In genomic region chr5:132008163-132008473, GRCh38 we compare ENCODE assay signal across 11 cellular contexts. TPM values are rescaled to one million over a fixed set of nuclear protein-coding genes. Genes with fewer than 3 reads are reported as not detected.
DNase-seq lines count a peak whose midpoint lies in the region; ATAC-seq and TF ChIP-seq lines count a peak whose summit lies in the region.
"Had no signal": no experiment of that assay in that cellular context is flagged by ENCODE, and none has a peak within 500 bp of the region (broad histone marks: within the 10 kb centered on the region; RNA-seq: fewer than 3 reads in every experiment).

No MANE protein-coding gene starts in this region.

- POLR2A ChIA-PET in activated CD4-positive, alpha-beta T cell treated with anti-CD3 and anti-CD28 coated beads for 36 hours (lab: Charles Lee), result no interaction called here

- H3K4me1 Mint-ChIP-seq in activated CD4-positive, alpha-beta T cell treated with anti-CD3 and anti-CD28 coated beads for 36 hours, result peaks cover 18% of the 10 kb centered on the region
- peaks cover 20 to 37% of the 10 kb centered on the region in 2 donors for H3K4me1 Mint-ChIP-seq in natural killer cell
- H3K4me1 Mint-ChIP-seq in stimulated activated memory B cell treated with anti-CD40 and anti-IgM and Interleukin-4, amounts not matched to agents 10 μg/mL and 1 μg/mL and 100 μg/mL, for 72 hours, result peaks cover 36% of the 10 kb centered on the region

- no peaks in the 10 kb centered on the region for H3K9me3 Mint-ChIP-seq in activated CD4-positive, alpha-beta T cell treated with anti-CD3 and anti-CD28 coated beads for 36 hours (ENCODE audit: low read depth)
- H3K9me3 Mint-ChIP-seq in natural killer cell, result no peaks in the 10 kb centered on the region
- no peaks in the 10 kb centered on the region for H3K9me3 Mint-ChIP-seq in stimulated activated memory B cell treated with anti-CD40 and anti-IgM and Interleukin-4, amounts not matched to agents 10 μg/mL and 1 μg/mL and 100 μg/mL, for 72 hours

- CTCF ChIA-PET in activated CD4-positive, alpha-beta T cell treated with anti-CD3 and anti-CD28 coated beads for 36 hours (lab: Charles Lee), result interaction anchor here (0.6 to 6.9 kb wide), 34 partner anchors 9 to 585 kb away, joined by 3 to 109 read pairs (median 4); no protein-coding TSS in a partner anchor

- peak; percentile 24 for TF ChIP-seq CTCF in natural killer cell (IDR thresholded peaks at IDR 0.05)

- H3K27me3 Mint-ChIP-seq in activated CD4-positive, alpha-beta T cell treated with anti-CD3 and anti-CD28 coated beads for 36 hours, result peaks cover 29% of the 10 kb centered on the region
- H3K27me3 Mint-ChIP-seq in natural killer cell (ENCODE audit: low read depth in 2 of 2), result peaks cover 26 to 30% of the 10 kb centered on the region in 2 donors
- H3K27me3 Mint-ChIP-seq in stimulated activated memory B cell treated with anti-CD40 and anti-IgM and Interleukin-4, amounts not matched to agents 10 μg/mL and 1 μg/mL and 100 μg/mL, for 72 hours, result peaks cover 40% of the 10 kb centered on the region

- no peaks in the 10 kb centered on the region for H3K36me3 Mint-ChIP-seq in activated CD4-positive, alpha-beta T cell treated with anti-CD3 and anti-CD28 coated beads for 36 hours (ENCODE audit: low read depth)
- H3K36me3 Mint-ChIP-seq in natural killer cell, result no peaks in the 10 kb centered on the region
- H3K36me3 Mint-ChIP-seq in stimulated activated memory B cell treated with anti-CD40 and anti-IgM and Interleukin-4, amounts not matched to agents 10 μg/mL and 1 μg/mL and 100 μg/mL, for 72 hours, result no peaks in the 10 kb centered on the region

- DNase-seq in activated CD4-positive, alpha-beta T cell treated with anti-CD3 and anti-CD28 coated beads for 36 hours, result no peak
- DNase-seq in activated CD4-positive, alpha-beta T cell treated with anti-CD3 and anti-CD28 coated beads for 4 hours, result no peak
- DNase-seq in natural killer cell (no peak), NCI-H2029 (lab: John Stamatoyannopoulos, UW) (no peak), NCI-H82 treated with DMSO at 0.1 percent for 48 hours (lab: John Stamatoyannopoulos, UW; ENCODE audit: unreplicated experiment) (no peak)

- ATAC-seq in activated CD4-positive, alpha-beta T cell treated with anti-CD3 and anti-CD28 coated beads for 36 hours, result peak; percentile 14
- ATAC-seq in HG02623 (IDR thresholded peaks at IDR 0.05; ENCODE audit: unreplicated experiment) (peak; percentile 11), SK-N-SH treated with all-trans-retinoic acid at 6 μM for 48 hours (peak; percentile 4; the same call in 1 of the 3 replicates), natural killer cell (no peak)
- ATAC-seq in stimulated activated memory B cell treated with anti-CD40 and anti-IgM and Interleukin-4, amounts not matched to agents 10 μg/mL and 1 μg/mL and 100 μg/mL, for 72 hours, result no peak

- no peak overlapping the region for H3K4me3 Mint-ChIP-seq in activated CD4-positive, alpha-beta T cell treated with anti-CD3 and anti-CD28 coated beads for 36 hours
- no peak overlapping the region for H3K4me3 Mint-ChIP-seq in natural killer cell
- H3K4me3 Mint-ChIP-seq in stimulated activated memory B cell treated with anti-CD40 and anti-IgM and Interleukin-4, amounts not matched to agents 10 μg/mL and 1 μg/mL and 100 μg/mL, for 72 hours, result no peak overlapping the region

- no peak overlapping the region for H3K27ac Mint-ChIP-seq in activated CD4-positive, alpha-beta T cell treated with anti-CD3 and anti-CD28 coated beads for 36 hours
- H3K27ac Mint-ChIP-seq in natural killer cell, result no peak overlapping the region
- H3K27ac Mint-ChIP-seq in stimulated activated memory B cell treated with anti-CD40 and anti-IgM and Interleukin-4, amounts not matched to agents 10 μg/mL and 1 μg/mL and 100 μg/mL, for 72 hours, result no peak overlapping the region

- intact Hi-C loops in activated CD4-positive, alpha-beta T cell treated with anti-CD3 and anti-CD28 coated beads for 36 hours (cut with DNase I, micrococcal nuclease), result loop anchor here (1.0 to 10.0 kb wide), 6 partner anchors 55 to 586 kb away; partner anchors contain the start of gene FNIP1 (in 2 of the 2)
- intact Hi-C loops in natural killer cell (cut with micrococcal nuclease), result loop anchor here (1.0 to 5.0 kb wide), 2 partner anchors 419 to 586 kb away; no protein-coding TSS in a partner anchor

TF ChIP-seq in SK-N-SH treated with all-trans-retinoic acid at 6 μM for 48 hours, 23 proteins besides CTCF, POLR2A, EP300 and RAD21:
- TF ChIP-seq ZC3H10 (CRISPR knock-in tag; IDR thresholded peaks at IDR 0.05) (no peak), ZFP3 (CRISPR knock-in tag; IDR thresholded peaks at IDR 0.05) (no peak), TOX (CRISPR knock-in tag; IDR thresholded peaks at IDR 0.05; ENCODE audit: borderline replicate concordance) (no peak), TCF4 (CRISPR knock-in tag; IDR thresholded peaks at IDR 0.05; ENCODE audit: borderline replicate concordance) (no peak), ZNF565 (CRISPR knock-in tag; conservative IDR thresholded peaks at IDR 0.05; ENCODE audit: low read depth) (no peak), RARB (CRISPR knock-in tag; IDR thresholded peaks at IDR 0.05) (no peak)
- TF ChIP-seq, protein P1, sequence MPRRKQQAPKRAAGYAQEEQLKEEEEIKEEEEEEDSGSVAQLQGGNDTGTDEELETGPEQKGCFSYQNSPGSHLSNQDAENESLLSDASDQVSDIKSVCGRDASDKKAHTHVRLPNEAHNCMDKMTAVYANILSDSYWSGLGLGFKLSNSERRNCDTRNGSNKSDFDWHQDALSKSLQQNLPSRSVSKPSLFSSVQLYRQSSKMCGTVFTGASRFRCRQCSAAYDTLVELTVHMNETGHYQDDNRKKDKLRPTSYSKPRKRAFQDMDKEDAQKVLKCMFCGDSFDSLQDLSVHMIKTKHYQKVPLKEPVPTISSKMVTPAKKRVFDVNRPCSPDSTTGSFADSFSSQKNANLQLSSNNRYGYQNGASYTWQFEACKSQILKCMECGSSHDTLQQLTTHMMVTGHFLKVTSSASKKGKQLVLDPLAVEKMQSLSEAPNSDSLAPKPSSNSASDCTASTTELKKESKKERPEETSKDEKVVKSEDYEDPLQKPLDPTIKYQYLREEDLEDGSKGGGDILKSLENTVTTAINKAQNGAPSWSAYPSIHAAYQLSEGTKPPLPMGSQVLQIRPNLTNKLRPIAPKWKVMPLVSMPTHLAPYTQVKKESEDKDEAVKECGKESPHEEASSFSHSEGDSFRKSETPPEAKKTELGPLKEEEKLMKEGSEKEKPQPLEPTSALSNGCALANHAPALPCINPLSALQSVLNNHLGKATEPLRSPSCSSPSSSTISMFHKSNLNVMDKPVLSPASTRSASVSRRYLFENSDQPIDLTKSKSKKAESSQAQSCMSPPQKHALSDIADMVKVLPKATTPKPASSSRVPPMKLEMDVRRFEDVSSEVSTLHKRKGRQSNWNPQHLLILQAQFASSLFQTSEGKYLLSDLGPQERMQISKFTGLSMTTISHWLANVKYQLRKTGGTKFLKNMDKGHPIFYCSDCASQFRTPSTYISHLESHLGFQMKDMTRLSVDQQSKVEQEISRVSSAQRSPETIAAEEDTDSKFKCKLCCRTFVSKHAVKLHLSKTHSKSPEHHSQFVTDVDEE (CRISPR knock-in tag; IDR thresholded peaks at IDR 0.05), result no peak

RNA-seq across cellular contexts. Expression of gene ACSL6, which starts 3.3 kb away (rescaled TPM):
- 1 to 10 TPM; 3.1 to 3.3 TPM for total RNA-seq in activated CD4-positive, alpha-beta T cell treated with anti-CD3 and anti-CD28 coated beads for 36 hours
- 1 to 10 TPM; 2.1 to 2.2 (median 2.2) TPM for total RNA-seq in natural killer cell

RNA-seq across cellular contexts. Expression of gene IL3, which starts 52.3 kb away (rescaled TPM):
- total RNA-seq in activated CD4-positive, alpha-beta T cell treated with anti-CD3 and anti-CD28 coated beads for 36 hours, result 10 to 100 TPM; 10.8 to 11.6 TPM
- total RNA-seq in natural killer cell, result not detected
- total RNA-seq: cerebellum, Right ventricle myocardium inferior, subcutaneous adipose tissue had no signal

Comparison
In these comparisons a context has a peak if more than half of its experiments do, and no peak if none do; other contexts are left out.
1. ATAC-seq: peak in activated CD4-positive, alpha-beta T cell treated with anti-CD3 and anti-CD28 coated beads for 36 hours (single experiment), HG02623 (single experiment) and SK-N-SH treated with all-trans-retinoic acid at 6 μM for 48 hours (single experiment); none in natural killer cell (0 of 3) and stimulated activated memory B cell treated with anti-CD40 and anti-IgM and Interleukin-4, amounts not matched to agents 10 μg/mL and 1 μg/mL and 100 μg/mL, for 72 hours (single experiment).
2. RNA of gene IL3, which starts 52.3 kb away (total RNA-seq): 10.8 to 11.6 TPM in activated CD4-positive, alpha-beta T cell treated with anti-CD3 and anti-CD28 coated beads for 36 hours; not detected in natural killer cell; every median in the first group is over 10 times any median in the second.